In genomic region chr9:108473209-108474112, GRCh38 we compare ENCODE assay signal across 1 cellular context.
A peak's percentile ranks its signal among the peaks of the same experiment; 100 is the strongest.
TF ChIP-seq lines count a peak whose summit lies in the region.

No MANE protein-coding gene starts in this region.

TF ChIP-seq in SK-N-SH, 30 proteins besides CTCF, POLR2A, EP300 and RAD21 (continued from another document):
- TF ChIP-seq RFX5 (IDR thresholded peaks at IDR 0.05; ENCODE audit: low read length), result no peak
- no peak for TF ChIP-seq SMC3 (IDR thresholded peaks at IDR 0.05; ENCODE audit: low read depth, low read length)
- TF ChIP-seq PBX3 (IDR thresholded peaks at IDR 0.05), result peak; percentile 98
